Comparison of ENCODE assay signal across 8 cellular contexts in genomic region chr5:80672140-80672736, GRCh38. TPM values are rescaled to one million over a fixed set of nuclear protein-coding genes. Genes with fewer than 3 reads are reported as not detected.
A peak's percentile ranks its signal among the peaks of the same experiment; 100 is the strongest.
DNase-seq lines count a peak whose midpoint lies in the region; ATAC-seq and TF ChIP-seq lines count a peak whose summit lies in the region.

No MANE protein-coding gene starts in this region.

- peak; percentile 51 for TF ChIP-seq CTCF in lung (IDR thresholded peaks at IDR 0.05; ENCODE audit: control extremely low read depth, extremely low read depth)

- DNase-seq in DMS114 treated with DMSO at 0.1 percent for 48 hours (lab: John Stamatoyannopoulos, UW; ENCODE audit: unreplicated experiment) (peak; percentile 68), NCI-H748 treated with DMSO at 0.1 percent for 48 hours (lab: John Stamatoyannopoulos, UW) (peak; percentile 37), dermis microvascular lymphatic vessel endothelial cell (ENCODE audit: low read depth in 2 of 2) (peak; percentile 54 to 73), lung (ENCODE audit: low spot score) (peak; percentile 70)
- DNase-seq in activated CD4-positive, alpha-beta T cell treated with anti-CD3 and anti-CD28 coated beads, Interleukin-2, amount 50 U/mL, for 1 hour: peak; percentile 63
- peak; percentile 23 to 39 for DNase-seq in stimulated activated CD8-positive, alpha-beta memory T cell treated with anti-CD3 and anti-CD28 coated beads, Interleukin-15, amount 100 ng/mL, for 48 hours (ENCODE audit: low read depth in 2 of 2)

- no peaks in the 10 kb centered on the region for H3K9me3 ChIP-seq in lung (ENCODE audit: control insufficient read depth in 2 of 2, insufficient read depth in 1 of 2, low read length in 1 of 2)

- H3K4me1 ChIP-seq in lung (ENCODE audit: control insufficient read depth in 2 of 2, insufficient read depth in 2 of 2, low read length in 2 of 2): peaks cover 0 to 3% of the 10 kb centered on the region in 2 donors

- ATAC-seq in HG02981 (IDR thresholded peaks at IDR 0.05; ENCODE audit: unreplicated experiment) (peak; percentile 71), lung (ENCODE audit: insufficient read depth, low FRiP score) (no peak), HG03442 (IDR thresholded peaks at IDR 0.05; ENCODE audit: unreplicated experiment) (no peak)

- H3K36me3 ChIP-seq in lung (ENCODE audit: control insufficient read depth in 2 of 2, insufficient read depth in 2 of 2, low read length in 2 of 2): peaks cover 7 to 14% of the 10 kb centered on the region in 2 donors

- WGBS in lung, 2 donors: 32 to 41% methylated on average over 7 of the region's 7 CpGs

- H3K27ac ChIP-seq in lung (ENCODE audit: low read depth in 1 of 2, low read length in 1 of 2): no peak overlapping the region

- no peaks in the 10 kb centered on the region for H3K27me3 ChIP-seq in lung (ENCODE audit: control insufficient read depth, insufficient read depth)

- H3K4me3 ChIP-seq in lung: no peak overlapping the region

RNA-seq across cellular contexts. Expression of gene DHFR, which starts 17.5 kb away (rescaled TPM):
- 15.3 and 23.9 TPM in 2 replicates for total RNA-seq in dermis microvascular lymphatic vessel endothelial cell
- total RNA-seq in lung: 10 to 100 TPM; 11.9 to 16.0 TPM
- polyA plus RNA-seq in lung: 10 to 100 TPM in 1 of 2 donors, 1 to 10 TPM in 1; 8.1 to 12.6 TPM

RNA-seq across cellular contexts. Expression of gene MSH3, which starts 17.8 kb away (rescaled TPM):
- total RNA-seq in dermis microvascular lymphatic vessel endothelial cell (6.2 and 7.8 TPM in 2 replicates), lung (10 to 100 TPM; 14.9 to 29.0 TPM)
- polyA plus RNA-seq in lung: 1 to 10 TPM; 2.8 to 4.2 TPM
